ENCODE assay signal across 16 cellular contexts in the genomic region with DNA sequence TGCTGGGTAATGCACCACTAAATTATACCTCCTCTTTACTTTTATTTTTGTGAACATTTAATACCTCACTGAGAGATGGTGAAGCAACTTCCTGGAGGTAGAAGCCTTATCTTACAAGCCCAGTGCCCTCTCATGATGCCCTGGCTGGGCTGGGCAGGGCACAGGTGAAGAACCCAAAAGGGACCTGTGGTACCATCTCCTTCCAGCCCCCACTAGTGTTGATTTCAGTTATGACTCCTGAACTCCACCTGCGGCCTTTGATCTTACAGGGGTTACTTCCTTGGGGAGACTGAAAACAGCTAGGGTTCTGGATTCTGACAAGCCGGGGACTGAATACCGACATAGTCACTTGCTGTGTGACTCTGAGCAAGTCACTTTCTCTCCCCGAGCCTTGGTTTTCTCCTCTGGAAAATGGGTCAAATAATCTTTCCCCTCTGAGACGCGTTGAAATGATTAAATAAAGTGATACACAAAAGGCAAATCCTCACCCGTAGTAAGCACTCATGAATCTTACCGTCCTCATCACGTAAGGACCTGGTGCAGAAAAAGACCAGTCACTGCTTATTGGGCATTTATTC. TPM values are rescaled to one million over a fixed set of nuclear protein-coding genes. Genes with fewer than 3 reads are reported as not detected.
A peak's percentile ranks its signal among the peaks of the same experiment; 100 is the strongest.
DNase-seq lines count a peak whose midpoint lies in the region; ATAC-seq, FAIRE-seq and TF ChIP-seq lines count a peak whose summit lies in the region.
"Had no signal": no experiment of that assay in that cellular context is flagged by ENCODE, and none has a peak within 500 bp of the region (broad histone marks: within the 10 kb centered on the region; RNA-seq: fewer than 3 reads in every experiment).

No MANE protein-coding gene starts in this region.

- H3K36me3 Mint-ChIP-seq in endodermal cell (ENCODE audit: low read depth) (no peaks in the 10 kb centered on the region), osteocyte (ENCODE audit: unreplicated experiment) (no peaks in the 10 kb centered on the region)
- H3K36me3 Mint-ChIP-seq: CD4-positive, CD25-positive, alpha-beta regulatory T cell had no signal

- TF ChIP-seq EP300 in HepG2 (IDR thresholded peaks at IDR 0.05; ENCODE audit: low read depth in 2 of 2, low read length in 2 of 2) (no peak), HepG2 (CRISPR knock-in tag; IDR thresholded peaks at IDR 0.05; ENCODE audit: borderline replicate concordance) (no peak)

- peaks cover 0 to 1% of the 10 kb centered on the region in 2 experiments; a peak in 2 of 5 replicates for H3K36me3 ChIP-seq in HepG2 (replicated peaks in 1 of 2; ENCODE audit: control insufficient read depth in 1 of 2, insufficient read depth in 2 of 2, low read length in 2 of 2)
- H3K36me3 ChIP-seq in right lobe of liver = no peaks in the 10 kb centered on the region
- H3K36me3 ChIP-seq in endodermal cell (ENCODE audit: control insufficient read depth, insufficient read depth, low read length) = no peaks in the 10 kb centered on the region
- no peaks in the 10 kb centered on the region for H3K36me3 ChIP-seq in PC-9 (ENCODE audit: low read depth)
- H3K36me3 ChIP-seq: BLaER1 treated with 17β-estradiol and CSF1 and Interleukin-3, amounts not matched to agents 10 nM and 100 nM had no signal

- ATAC-seq in HepG2 = no peak
- no peak for ATAC-seq in right lobe of liver
- no peak for ATAC-seq in left ventricle myocardium superior
- ATAC-seq: HCT116 had no signal

- TF ChIP-seq CTCF in HepG2 (CRISPR knock-in tag; IDR thresholded peaks at IDR 0.05) (peak; percentile 50), right lobe of liver (IDR thresholded peaks at IDR 0.05) (no peak), endodermal cell (conservative IDR thresholded peaks at IDR 0.05) (peak; percentile 14), osteocyte (IDR thresholded peaks at IDR 0.05) (no peak), PC-9 (conservative IDR thresholded peaks at IDR 0.05) (no peak)

- H3K27me3 ChIP-seq in HepG2 (ENCODE audit: control insufficient read depth in 1 of 2, insufficient read depth in 2 of 2, low read length in 2 of 2) (no peaks in the 10 kb centered on the region), right lobe of liver (no peaks in the 10 kb centered on the region), endodermal cell (ENCODE audit: control insufficient read depth, insufficient read depth, low read length, poor library complexity, severe bottlenecking) (peaks cover 79% of the 10 kb centered on the region), PC-9 (ENCODE audit: insufficient read depth, low read depth) (no peaks in the 10 kb centered on the region)
- H3K27me3 ChIP-seq: BLaER1 treated with 17β-estradiol and CSF1 and Interleukin-3, amounts not matched to agents 10 nM and 100 nM had no signal

- intact Hi-C loops in HepG2 (cut with micrococcal nuclease; ENCODE audit: unreplicated experiment) (loop anchor here (2.0 kb wide), 3 partner anchors 17 to 41 kb away; no protein-coding TSS in a partner anchor), right lobe of liver (cut with DNase I) (no loop called here), PC-9 (cut with micrococcal nuclease; ENCODE audit: unreplicated experiment) (no loop called here), left ventricle myocardium superior (cut with micrococcal nuclease) (no loop called here)

- H3K27ac Mint-ChIP-seq in endodermal cell (no peak overlapping the region), osteocyte (ENCODE audit: unreplicated experiment) (no peak overlapping the region)
- H3K27ac Mint-ChIP-seq: CD4-positive, CD25-positive, alpha-beta regulatory T cell had no signal

- H3K4me3 ChIP-seq in HepG2 (replicated peaks in 1 of 3; ENCODE audit: insufficient read depth in 1 of 3, low read depth in 2 of 3, low read length in 3 of 3) = peak overlapping the region; percentile 64 to 83 (median 66)
- no peak overlapping the region for H3K4me3 ChIP-seq in right lobe of liver
- no peak overlapping the region for H3K4me3 ChIP-seq in endodermal cell (ENCODE audit: low read length)
- no peak overlapping the region for H3K4me3 ChIP-seq in PC-9
- H3K4me3 ChIP-seq: BLaER1 treated with 17β-estradiol and CSF1 and Interleukin-3, amounts not matched to agents 10 nM and 100 nM had no signal

- H3F3A ChIP-seq in PC-9 (ENCODE audit: insufficient read depth, low read depth) = no peaks in the 10 kb centered on the region

- in situ Hi-C loops in HepG2 (cut with HindIII; ENCODE audit: extremely low pct_ligation_motif_present, low pct_unique_long_range_greater_than_20kb) = loop anchor here (5.0 kb wide), 1 partner anchor 32 kb away; no protein-coding TSS in a partner anchor

- H3K9me2 ChIP-seq in PC-9 (ENCODE audit: insufficient read depth) = no peaks in the 10 kb centered on the region

- H3K4me3 Mint-ChIP-seq in endodermal cell (no peak overlapping the region), osteocyte (ENCODE audit: unreplicated experiment) (no peak overlapping the region)

- H3K4me1 Mint-ChIP-seq in endodermal cell (peaks cover 12% of the 10 kb centered on the region), osteocyte (ENCODE audit: unreplicated experiment) (no peaks in the 10 kb centered on the region)

- DNase-seq in HepG2 (ENCODE audit: low spot score) (peak; percentile 51), right lobe of liver (no peak), endodermal cell (no peak), osteocyte (ENCODE audit: extremely low spot score, unreplicated experiment) (peak; percentile 54), PC-9 (no peak), GM12891 (ENCODE audit: insufficient read length, low spot score) (no peak), left ventricle myocardium superior (no peak)
- DNase-seq: ACHN; CD4-positive, CD25-positive, alpha-beta regulatory T cell; DMS53; GF-D8 had no signal

- POLR2A ChIA-PET in HepG2 (lab: Yijun Ruan, JAX) (interaction anchor here (0.8 to 7.6 kb wide), 18 partner anchors 12 to 709 kb away, joined by 3 to 72 read pairs (median 8); a partner anchor contains a TSS), PC-9 (lab: Charles Lee; ENCODE audit: unreplicated experiment) (no interaction called here)

- H3K9me3 Mint-ChIP-seq in endodermal cell (no peaks in the 10 kb centered on the region), osteocyte (ENCODE audit: unreplicated experiment) (no peaks in the 10 kb centered on the region)

- no peak for TF ChIP-seq RAD21 in HepG2 (CRISPR knock-in tag; IDR thresholded peaks at IDR 0.05)

- WGBS in HepG2 (ENCODE audit: low lambda C conversion rate) = 65% methylated on average over 9 of the region's 9 CpGs
- WGBS in right lobe of liver (ENCODE audit: insufficient coverage, low coverage, low lambda C conversion rate, missing lambda C conversion rate) = 77% methylated on average over 7 of the region's 9 CpGs
- WGBS in endodermal cell (ENCODE audit: insufficient coverage in 1 of 2, insufficient read length in 1 of 2), 2 experiments = 92 to 97% methylated on average over 9 of the region's 9 CpGs

- BruUV-seq in HepG2 (replicated peaks; lab: Mats Ljungman, UMichigan) = TSS peak; percentile 54
- BruUV-seq in PC-9 (replicated peaks; lab: Mats Ljungman, UMichigan) = no TSS peak

- no peak overlapping the region for H2AFZ ChIP-seq in HepG2 (ENCODE audit: low read length)
- H2AFZ ChIP-seq in PC-9 = no peak overlapping the region

- H3K27me3 Mint-ChIP-seq in endodermal cell (ENCODE audit: insufficient read depth) (peaks cover 84% of the 10 kb centered on the region), osteocyte (ENCODE audit: unreplicated experiment) (peaks cover 64% of the 10 kb centered on the region)

- H3K4me2 ChIP-seq in HepG2 (ENCODE audit: low read depth, low read length) (peak overlapping the region; percentile 84), PC-9 (no peak overlapping the region)
- H3K4me2 ChIP-seq: BLaER1 treated with 17β-estradiol and CSF1 and Interleukin-3, amounts not matched to agents 10 nM and 100 nM had no signal

- H3K9ac ChIP-seq in HepG2 (ENCODE audit: insufficient read depth, low read depth, low read length) (peak overlapping the region; percentile 81), endodermal cell (ENCODE audit: extremely low read depth, low read length, poor library complexity, severe bottlenecking) (no peak overlapping the region)
- H3K9ac ChIP-seq: BLaER1 treated with 17β-estradiol and CSF1 and Interleukin-3, amounts not matched to agents 10 nM and 100 nM had no signal

- no peaks in the 10 kb centered on the region for H3K9me3 ChIP-seq in HepG2 (ENCODE audit: low read length)
- H3K9me3 ChIP-seq in right lobe of liver = no peaks in the 10 kb centered on the region
- H3K9me3 ChIP-seq in endodermal cell (ENCODE audit: control insufficient read depth, low read length) = peaks cover 3% of the 10 kb centered on the region
- no peaks in the 10 kb centered on the region for H3K9me3 ChIP-seq in PC-9 (ENCODE audit: insufficient read depth, low read depth)

- TF ChIP-seq POLR2A in HepG2 (IDR thresholded peaks at IDR 0.05; ENCODE audit: insufficient read depth in 1 of 2, low read depth in 2 of 2, low read length in 2 of 2) = no peak
- TF ChIP-seq POLR2A in right lobe of liver (IDR thresholded peaks at IDR 0.05) = no peak
- no peak for TF ChIP-seq POLR2A in GM12891 (IDR thresholded peaks at IDR 0.05; ENCODE audit: low read depth, low read length)

- H4K20me1 ChIP-seq in HepG2 (ENCODE audit: insufficient read depth, low read length) = no peaks in the 10 kb centered on the region
- H4K20me1 ChIP-seq in PC-9 (ENCODE audit: insufficient read depth) = no peaks in the 10 kb centered on the region
- H4K20me1 ChIP-seq: BLaER1 treated with 17β-estradiol and CSF1 and Interleukin-3, amounts not matched to agents 10 nM and 100 nM had no signal

- CTCF ChIA-PET in HepG2 (lab: Yijun Ruan, JAX; ENCODE audit: low intra/inter-chr PET ratio, low total read pairs) = interaction anchor here (1.4 to 3.9 kb wide), 2 partner anchors 31 to 88 kb away, joined by 3 to 20 read pairs; no protein-coding TSS in a partner anchor
- CTCF ChIA-PET in PC-9 (lab: Charles Lee) = no interaction called here

- peaks cover 81% of the 10 kb centered on the region for H3K4me1 ChIP-seq in HepG2 (ENCODE audit: insufficient read depth, low read length)
- H3K4me1 ChIP-seq in right lobe of liver = no peaks in the 10 kb centered on the region
- peaks cover 8% of the 10 kb centered on the region for H3K4me1 ChIP-seq in endodermal cell (ENCODE audit: control insufficient read depth, insufficient read depth, low read length)
- H3K4me1 ChIP-seq in PC-9 (replicated peaks; ENCODE audit: insufficient read depth) = no peaks in the 10 kb centered on the region

- peak overlapping the region; percentile 72 for H3K27ac ChIP-seq in HepG2 (ENCODE audit: extremely low read length, insufficient read depth, low read length)
- H3K27ac ChIP-seq in right lobe of liver = no peak overlapping the region
- no peak overlapping the region for H3K27ac ChIP-seq in endodermal cell (ENCODE audit: low read depth, low read length)
- no peak overlapping the region for H3K27ac ChIP-seq in PC-9
- H3K27ac ChIP-seq: BLaER1 treated with 17β-estradiol and CSF1 and Interleukin-3, amounts not matched to agents 10 nM and 100 nM; HL-60 had no signal

- FAIRE-seq in HepG2 (lab: Jason Lieb, UNC) = no peak
- FAIRE-seq in GM12891 (lab: Jason Lieb, UNC) = no peak
- FAIRE-seq: H54 had no signal

- H3K79me2 ChIP-seq in HepG2 (ENCODE audit: insufficient read depth, low read length) (peaks cover 28% of the 10 kb centered on the region), PC-9 (ENCODE audit: low read depth) (no peaks in the 10 kb centered on the region)

RNA-seq across cellular contexts. Expression of a gene that starts 1.2 kb away (rescaled TPM):
- total RNA-seq in HepG2 (2016; rRNA removed; fragmentation: Illumina TruSeq; extraction: Trizol) (27.9 and 66.5 TPM in 2 replicates), right lobe of liver (10 to 100 TPM in 3 of 6 experiments, 1 to 10 TPM in 3; 3.7 to 14.6 (median 9.3) TPM), endodermal cell (1 to 10 TPM; 7.3 to 9.0 TPM), osteocyte (1.8 and 2.1 TPM in 2 replicates), PC-9 (2021) (6.0 and 9.1 TPM in 2 replicates), left ventricle myocardium superior (0.12 TPM)
- 23.8 and 30.4 TPM in 2 replicates for total RNA-seq in HepG2 (2016; cell fraction: cytosol; rRNA removed; fragmentation: Illumina TruSeq; extraction: Trizol; ENCODE audit: low read depth)
- total RNA-seq in HepG2 (2016; cell fraction: insoluble cytoplasmic fraction; rRNA removed; fragmentation: Illumina TruSeq; extraction: Trizol) = 29.2 and 65.4 TPM in 2 replicates
- 25.6 and 35.7 TPM in 2 replicates for total RNA-seq in HepG2 (2016; cell fraction: membrane; rRNA removed; fragmentation: Illumina TruSeq; extraction: Trizol)
- total RNA-seq in HepG2 (2016; cell fraction: nucleus; rRNA removed; fragmentation: Illumina TruSeq; extraction: Trizol) = 59.9 and 65.1 TPM in 2 replicates
- polyA plus RNA-seq in HepG2 (2011; rRNA removed) = 63.3 and 76.0 TPM in 2 replicates
- polyA plus RNA-seq in HepG2 (2011; cell fraction: cytosol; rRNA removed) = 40.8 and 74.9 TPM in 2 replicates
- 88.1 and 138 TPM in 2 replicates for polyA plus RNA-seq in HepG2 (2011; cell fraction: nucleus; rRNA removed)
- 42.2 and 59.1 TPM in 2 replicates for polyA plus RNA-seq in HepG2 (2012)
- polyA plus RNA-seq in HepG2 (2016; cell fraction: cytosol; fragmentation: Illumina TruSeq; extraction: Trizol; ENCODE audit: low read depth) = 25.1 and 35.1 TPM in 2 replicates
- 30.5 and 31.8 TPM in 2 replicates for polyA plus RNA-seq in HepG2 (2016; cell fraction: insoluble cytoplasmic fraction; fragmentation: Illumina TruSeq; extraction: Trizol; ENCODE audit: low read depth)
- polyA plus RNA-seq in HepG2 (2016; cell fraction: membrane; fragmentation: Illumina TruSeq; extraction: Trizol; ENCODE audit: low read depth) = 24.6 and 30.2 TPM in 2 replicates
- 99.0 and 99.2 TPM in 2 replicates for polyA plus RNA-seq in HepG2 (2016; cell fraction: nucleus; fragmentation: Illumina TruSeq; extraction: Trizol; ENCODE audit: insufficient read depth, low read depth)
- 0.42 and 193 TPM in 2 replicates for polyA minus RNA-seq in HepG2 (2011; rRNA and poly(A)+ RNA removed; ENCODE audit: low replicate concordance)
- polyA minus RNA-seq in HepG2 (2011; cell fraction: cytosol; rRNA and poly(A)+ RNA removed) = 32.3 and 43.5 TPM in 2 replicates
- 50.4 and 63.9 TPM in 2 replicates for polyA minus RNA-seq in HepG2 (2011; cell fraction: nucleus; rRNA and poly(A)+ RNA removed)
- polyA plus RNA-seq in endodermal cell (2013, experiment 1 of 2) = 4.2 TPM
- polyA plus RNA-seq in endodermal cell (2013, experiment 2 of 2) = 3.9 TPM
- polyA plus RNA-seq in GM12891 (2012; ENCODE audit: low read depth, missing spikeins) = 0.18 TPM
- total RNA-seq: A172 had no signal
- polyA plus RNA-seq: CD4-positive, CD25-positive, alpha-beta regulatory T cell had no signal

RNA-seq across cellular contexts. Expression of a gene that starts 39.2 kb away (rescaled TPM):
- total RNA-seq in HepG2 (2016; rRNA removed; fragmentation: Illumina TruSeq; extraction: Trizol) (25.5 and 31.0 TPM in 2 replicates), right lobe of liver (1 to 10 TPM; 3.1 to 10.0 (median 5.2) TPM), endodermal cell (1 to 10 TPM; 9.4 to 9.9 TPM), osteocyte (13.6 and 15.4 TPM in 2 replicates), PC-9 (2021) (9.9 and 10.4 TPM in 2 replicates), left ventricle myocardium superior (6.1 TPM)
- total RNA-seq in HepG2 (2016; cell fraction: cytosol; rRNA removed; fragmentation: Illumina TruSeq; extraction: Trizol; ENCODE audit: low read depth) = 5.6 and 7.0 TPM in 2 replicates
- 26.0 and 33.1 TPM in 2 replicates for total RNA-seq in HepG2 (2016; cell fraction: insoluble cytoplasmic fraction; rRNA removed; fragmentation: Illumina TruSeq; extraction: Trizol)
- total RNA-seq in HepG2 (2016; cell fraction: membrane; rRNA removed; fragmentation: Illumina TruSeq; extraction: Trizol) = 12.6 and 14.4 TPM in 2 replicates
- total RNA-seq in HepG2 (2016; cell fraction: nucleus; rRNA removed; fragmentation: Illumina TruSeq; extraction: Trizol) = 15.4 and 17.9 TPM in 2 replicates
- 11.3 and 12.9 TPM in 2 replicates for polyA plus RNA-seq in HepG2 (2011; rRNA removed)
- polyA plus RNA-seq in HepG2 (2011; cell fraction: cytosol; rRNA removed) = 9.0 and 10.2 TPM in 2 replicates
- 4.4 and 5.3 TPM in 2 replicates for polyA plus RNA-seq in HepG2 (2011; cell fraction: nucleus; rRNA removed)
- 10.7 and 12.3 TPM in 2 replicates for polyA plus RNA-seq in HepG2 (2012)
- polyA plus RNA-seq in HepG2 (2016; cell fraction: cytosol; fragmentation: Illumina TruSeq; extraction: Trizol; ENCODE audit: low read depth) = 3.9 and 4.7 TPM in 2 replicates
- 28.1 and 30.7 TPM in 2 replicates for polyA plus RNA-seq in HepG2 (2016; cell fraction: insoluble cytoplasmic fraction; fragmentation: Illumina TruSeq; extraction: Trizol; ENCODE audit: low read depth)
- 7.3 and 9.0 TPM in 2 replicates for polyA plus RNA-seq in HepG2 (2016; cell fraction: membrane; fragmentation: Illumina TruSeq; extraction: Trizol; ENCODE audit: low read depth)
- polyA plus RNA-seq in HepG2 (2016; cell fraction: nucleus; fragmentation: Illumina TruSeq; extraction: Trizol; ENCODE audit: insufficient read depth, low read depth) = 18.2 and 18.6 TPM in 2 replicates
- polyA minus RNA-seq in HepG2 (2011; rRNA and poly(A)+ RNA removed; ENCODE audit: low replicate concordance) = 9.2 and 11.2 TPM in 2 replicates
- 10.6 and 11.6 TPM in 2 replicates for polyA minus RNA-seq in HepG2 (2011; cell fraction: cytosol; rRNA and poly(A)+ RNA removed)
- polyA minus RNA-seq in HepG2 (2011; cell fraction: nucleus; rRNA and poly(A)+ RNA removed) = 12.6 and 13.1 TPM in 2 replicates
- polyA plus RNA-seq in endodermal cell (2013, experiment 1 of 2) = 18.7 TPM
- 15.2 TPM for polyA plus RNA-seq in endodermal cell (2013, experiment 2 of 2)
- polyA plus RNA-seq in GM12891 (2012; ENCODE audit: low read depth, missing spikeins) = 9.4 TPM

RNA-seq across cellular contexts. Expression of a gene that starts 59.4 kb away (rescaled TPM):
- 9.6 and 16.0 TPM in 2 replicates for total RNA-seq in HepG2 (2016; rRNA removed; fragmentation: Illumina TruSeq; extraction: Trizol)
- 12.4 and 15.5 TPM in 2 replicates for total RNA-seq in HepG2 (2016; cell fraction: cytosol; rRNA removed; fragmentation: Illumina TruSeq; extraction: Trizol; ENCODE audit: low read depth)
- total RNA-seq in HepG2 (2016; cell fraction: insoluble cytoplasmic fraction; rRNA removed; fragmentation: Illumina TruSeq; extraction: Trizol) = 7.8 and 15.9 TPM in 2 replicates
- 13.5 and 14.9 TPM in 2 replicates for total RNA-seq in HepG2 (2016; cell fraction: membrane; rRNA removed; fragmentation: Illumina TruSeq; extraction: Trizol)
- 16.7 and 19.1 TPM in 2 replicates for total RNA-seq in HepG2 (2016; cell fraction: nucleus; rRNA removed; fragmentation: Illumina TruSeq; extraction: Trizol)
- polyA plus RNA-seq in HepG2 (2011; rRNA removed) = 16.7 and 18.4 TPM in 2 replicates
- polyA plus RNA-seq in HepG2 (2011; cell fraction: cytosol; rRNA removed) = 13.3 and 15.0 TPM in 2 replicates
- polyA plus RNA-seq in HepG2 (2011; cell fraction: nucleus; rRNA removed) = 17.7 and 19.3 TPM in 2 replicates
- 9.6 and 17.7 TPM in 2 replicates for polyA plus RNA-seq in HepG2 (2012)
- polyA plus RNA-seq in HepG2 (2016; cell fraction: cytosol; fragmentation: Illumina TruSeq; extraction: Trizol; ENCODE audit: low read depth) = 13.4 and 16.9 TPM in 2 replicates
- 8.0 and 9.1 TPM in 2 replicates for polyA plus RNA-seq in HepG2 (2016; cell fraction: insoluble cytoplasmic fraction; fragmentation: Illumina TruSeq; extraction: Trizol; ENCODE audit: low read depth)
- polyA plus RNA-seq in HepG2 (2016; cell fraction: membrane; fragmentation: Illumina TruSeq; extraction: Trizol; ENCODE audit: low read depth) = 10.5 and 11.4 TPM in 2 replicates
- 19.6 and 21.1 TPM in 2 replicates for polyA plus RNA-seq in HepG2 (2016; cell fraction: nucleus; fragmentation: Illumina TruSeq; extraction: Trizol; ENCODE audit: insufficient read depth, low read depth)
- polyA minus RNA-seq in HepG2 (2011; rRNA and poly(A)+ RNA removed; ENCODE audit: low replicate concordance) = 56.1 TPM in 1 of 2 replicates, not detected in the other
- 17.8 and 20.0 TPM in 2 replicates for polyA minus RNA-seq in HepG2 (2011; cell fraction: cytosol; rRNA and poly(A)+ RNA removed)
- polyA minus RNA-seq in HepG2 (2011; cell fraction: nucleus; rRNA and poly(A)+ RNA removed) = 22.7 and 27.8 TPM in 2 replicates
- total RNA-seq in right lobe of liver = 10 to 100 TPM; 35.4 to 47.3 (median 42.7) TPM
- 10 to 100 TPM; 12.4 to 19.6 TPM for total RNA-seq in endodermal cell
- polyA plus RNA-seq in endodermal cell (2013, experiment 1 of 2) = 9.5 TPM
- polyA plus RNA-seq in endodermal cell (2013, experiment 2 of 2) = 9.9 TPM
- 21.6 and 24.8 TPM in 2 replicates for total RNA-seq in osteocyte
- 28.6 and 33.6 TPM in 2 replicates for total RNA-seq in PC-9 (2021)
- not detected for polyA plus RNA-seq in GM12891 (2012; ENCODE audit: low read depth, missing spikeins)
- 1.9 TPM for total RNA-seq in left ventricle myocardium superior
- total RNA-seq: CD4-positive, CD25-positive, alpha-beta regulatory T cell had no signal
- polyA plus RNA-seq: CD4-positive, CD25-positive, alpha-beta regulatory T cell had no signal

Comparison
In these comparisons a context has a peak if more than half of its experiments do, and no peak if none do; other contexts are left out.
1. DNase-seq: peak in HepG2 (single experiment) and osteocyte (single experiment); none in right lobe of liver (0 of 3), endodermal cell (single experiment), PC-9 (0 of 2), GM12891 (single experiment) and left ventricle myocardium superior (single experiment).
2. H3K4me3 ChIP-seq: peak in HepG2 (3 of 3); none in right lobe of liver (0 of 3), endodermal cell (single experiment) and PC-9 (single experiment).
3. CTCF ChIP-seq: peak in HepG2 (single experiment) and endodermal cell (single experiment); none in right lobe of liver (0 of 4), osteocyte (single experiment) and PC-9 (single experiment).